ENCODE assay signal across 8 cellular contexts in genomic region chr5:78359831-78360673, GRCh38. TPM values are rescaled to one million over a fixed set of nuclear protein-coding genes. Genes with fewer than 3 reads are reported as not detected.
A peak's percentile ranks its signal among the peaks of the same experiment; 100 is the strongest.
DNase-seq lines count a peak whose midpoint lies in the region; ATAC-seq, FAIRE-seq and TF ChIP-seq lines count a peak whose summit lies in the region.

TSS of gene SCAMP1 (plus strand) at chr5:78360617. CDS start at chr5:78360672, 55 bp downstream.

- intact Hi-C loops in spleen (cut with DNase I; ENCODE audit: low total_unique reads), result loop anchor here (2.0 kb wide), 1 partner anchor 65 kb away; the partner anchor contains the start of gene AP3B1

- peaks cover 52 to 57% of the 10 kb centered on the region in 2 donors for H3K4me1 Mint-ChIP-seq in immature natural killer cell

- peak; percentile 10 to 31 (median 23) for TF ChIP-seq POLR2A in spleen (IDR thresholded peaks at IDR 0.05)

- DNase-seq in AG08395 (ENCODE audit: low spot score), result peak; percentile 98
- peak; percentile 95 for DNase-seq in NCI-H2227 (lab: John Stamatoyannopoulos, UW; ENCODE audit: unreplicated experiment)
- peak; percentile 76 for DNase-seq in bronchial epithelial cell (ENCODE audit: low read depth)
- DNase-seq in immature natural killer cell, result peak; percentile 95 to 97 (median 95)
- DNase-seq in spleen, result peak; percentile 99

- peaks cover 18 to 60% (median 34%) of the 10 kb centered on the region in 6 donors for H3K4me1 ChIP-seq in spleen

- peak within 1 kb of the TSS; percentile 85 to 96 (median 94) for H3K27ac Mint-ChIP-seq in immature natural killer cell

- no peak for FAIRE-seq in bronchial epithelial cell (lab: Jason Lieb, UNC)

- peaks cover 2% of the 10 kb centered on the region for H3K36me3 ChIP-seq in bronchial epithelial cell (ENCODE audit: control insufficient read depth, insufficient read depth, low read length)
- H3K36me3 ChIP-seq in spleen, result peaks cover 0 to 12% (median 0%) of the 10 kb centered on the region in 6 donors

- H3K36me3 Mint-ChIP-seq in immature natural killer cell, result peaks cover 0 to 4% (median 0%) of the 10 kb centered on the region in 3 donors

- 0 to 1% (median 0%) methylated on average over 45 to 79 of the region's 79 CpGs for WGBS in spleen, 5 donors

- H3K4me3 ChIP-seq in WI38 (ENCODE audit: low read depth, low read length) (peak within 1 kb of the TSS; percentile 97), bronchial epithelial cell (ENCODE audit: low read depth, low read length) (peak within 1 kb of the TSS; percentile 99), spleen (peak within 1 kb of the TSS; percentile 83 to 99 (median 94))

- H3K27me3 ChIP-seq in bronchial epithelial cell (ENCODE audit: control insufficient read depth, insufficient read depth, low read length), result no peaks in the 10 kb centered on the region
- H3K27me3 ChIP-seq in spleen (replicated peaks in 1 of 7), result no peaks in the 10 kb centered on the region

- ATAC-seq in GM18870 (IDR thresholded peaks at IDR 0.05; ENCODE audit: unreplicated experiment) (peak; percentile 70), HG03135 (IDR thresholded peaks at IDR 0.05; ENCODE audit: unreplicated experiment) (peak; percentile 78)

- H3K27ac ChIP-seq in spleen, result peak within 1 kb of the TSS; percentile 88 to 96 (median 92)

- TF ChIP-seq CTCF in WI38 (IDR thresholded peaks at IDR 0.05; ENCODE audit: low read depth, low read length), result peak; percentile 11; the same call in 1 of the 2 replicates
- TF ChIP-seq CTCF in bronchial epithelial cell (IDR thresholded peaks at IDR 0.05; ENCODE audit: insufficient read depth, low read length, severe bottlenecking), result peak; percentile 38
- TF ChIP-seq CTCF in spleen (IDR thresholded peaks at IDR 0.05 in 8 of 11, conservative IDR thresholded peaks at IDR 0.05 in 3 of 11), result peak in 10 of 11 experiments; percentile 7 to 81 (median 60)

- H3K27me3 Mint-ChIP-seq in immature natural killer cell (ENCODE audit: low read depth in 3 of 3), result peaks cover 3 to 15% (median 14%) of the 10 kb centered on the region in 3 donors

- H3K9me3 Mint-ChIP-seq in immature natural killer cell, result no peaks in the 10 kb centered on the region

- H3K9me3 ChIP-seq in spleen, result no peaks in the 10 kb centered on the region

- H3K4me3 Mint-ChIP-seq in immature natural killer cell, result peak within 1 kb of the TSS; percentile 89 to 98 (median 90)

RNA-seq across cellular contexts. Expression of gene SCAMP1, which starts in this region (rescaled TPM):
- total RNA-seq in bronchial epithelial cell (35.1 and 58.7 TPM in 2 replicates), spleen (10 to 100 TPM; 20.1 to 28.2 (median 23.6) TPM)
- polyA plus RNA-seq in immature natural killer cell (10 to 100 TPM; 30.6 to 42.4 (median 42.0) TPM), spleen (1 to 10 TPM; 3.7 to 5.8 (median 5.2) TPM)

Comparison
In these comparisons a context has a peak if more than half of its experiments do, and no peak if none do; other contexts are left out.
1. Peak in every context shown above with its lines: DNase-seq, ATAC-seq, H3K4me3 ChIP-seq and H3K27ac ChIP-seq.
2. RNA of gene SCAMP1 (polyA plus RNA-seq): 30.6 to 42.4 TPM in immature natural killer cell; 3.7 to 5.8 TPM in spleen; every median in the first group is over 4 times any median in the second.